Comparison of ENCODE assay signal across 1 cellular context in the genomic region with DNA sequence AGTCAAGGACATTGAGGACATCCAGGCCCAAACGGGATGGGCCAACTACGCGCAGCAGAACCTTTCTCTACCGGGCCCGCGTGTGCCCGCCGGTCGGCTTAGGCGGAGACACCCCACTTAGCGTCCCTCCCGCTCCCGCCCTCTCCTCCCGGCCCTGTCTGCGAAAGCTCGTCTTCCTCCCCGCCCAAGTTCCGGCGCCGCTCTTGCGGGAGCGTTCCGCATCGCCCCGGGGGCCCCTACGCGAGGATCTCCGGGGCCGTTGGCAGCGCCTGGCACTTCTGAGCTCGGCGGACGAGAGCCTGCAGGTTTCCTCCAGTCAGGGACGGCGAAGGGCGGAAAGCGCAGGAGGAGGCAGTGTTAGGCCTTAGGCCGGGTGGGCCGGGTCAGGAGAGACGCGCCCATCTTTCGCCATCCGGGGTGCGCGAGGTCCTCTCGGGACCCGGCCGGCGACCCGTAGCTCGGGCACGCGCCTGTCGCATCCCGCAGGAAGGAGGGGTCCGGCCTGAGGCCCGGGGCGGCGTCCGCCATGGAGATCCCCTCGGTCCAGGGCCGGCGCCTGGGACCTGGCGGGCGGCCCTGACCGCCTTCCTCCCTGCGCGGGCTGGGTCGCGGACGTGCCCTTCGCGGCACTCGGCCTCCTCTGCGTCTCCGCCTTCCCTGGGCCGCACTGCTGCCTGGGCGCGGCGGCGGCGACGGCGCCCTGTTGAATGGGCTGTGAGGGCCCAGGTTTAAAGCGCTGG.
TF ChIP-seq lines count a peak whose summit lies in the region.

TSS of gene FEM1B (plus strand) at position 141 of the 740 bp plus-strand sequence. CDS start 673 bp downstream, outside the sequence.

TF ChIP-seq in HepG2, 621 proteins besides CTCF, POLR2A, EP300 and RAD21 (continued from another document):
- TF ChIP-seq MYNN (CRISPR knock-in tag; IDR thresholded peaks at IDR 0.05; ENCODE audit: low read depth) = no peak
- TF ChIP-seq ZMYM4 (CRISPR knock-in tag; IDR thresholded peaks at IDR 0.05) = peak; percentile 89
- peak; percentile 95 for TF ChIP-seq ZNF883 (CRISPR knock-in tag; IDR thresholded peaks at IDR 0.05; ENCODE audit: not compliant biosample characterization)
- TF ChIP-seq PAX8 (CRISPR knock-in tag; IDR thresholded peaks at IDR 0.05; ENCODE audit: borderline replicate concordance) = no peak; the same call in 1 of the 2 replicates
- TF ChIP-seq FOXJ3 (CRISPR knock-in tag; IDR thresholded peaks at IDR 0.05; ENCODE audit: borderline replicate concordance) = peak; percentile 22; the same call in 1 of the 2 replicates
- TF ChIP-seq ZNF281 (CRISPR knock-in tag; IDR thresholded peaks at IDR 0.05; ENCODE audit: borderline replicate concordance) = peak; percentile 46
- TF ChIP-seq, protein P1, sequence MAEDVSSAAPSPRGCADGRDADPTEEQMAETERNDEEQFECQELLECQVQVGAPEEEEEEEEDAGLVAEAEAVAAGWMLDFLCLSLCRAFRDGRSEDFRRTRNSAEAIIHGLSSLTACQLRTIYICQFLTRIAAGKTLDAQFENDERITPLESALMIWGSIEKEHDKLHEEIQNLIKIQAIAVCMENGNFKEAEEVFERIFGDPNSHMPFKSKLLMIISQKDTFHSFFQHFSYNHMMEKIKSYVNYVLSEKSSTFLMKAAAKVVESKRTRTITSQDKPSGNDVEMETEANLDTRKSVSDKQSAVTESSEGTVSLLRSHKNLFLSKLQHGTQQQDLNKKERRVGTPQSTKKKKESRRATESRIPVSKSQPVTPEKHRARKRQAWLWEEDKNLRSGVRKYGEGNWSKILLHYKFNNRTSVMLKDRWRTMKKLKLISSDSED (CRISPR knock-in tag; IDR thresholded peaks at IDR 0.05) = peak; percentile 21; the same call in 1 of the 2 replicates
- TF ChIP-seq, protein P2, sequence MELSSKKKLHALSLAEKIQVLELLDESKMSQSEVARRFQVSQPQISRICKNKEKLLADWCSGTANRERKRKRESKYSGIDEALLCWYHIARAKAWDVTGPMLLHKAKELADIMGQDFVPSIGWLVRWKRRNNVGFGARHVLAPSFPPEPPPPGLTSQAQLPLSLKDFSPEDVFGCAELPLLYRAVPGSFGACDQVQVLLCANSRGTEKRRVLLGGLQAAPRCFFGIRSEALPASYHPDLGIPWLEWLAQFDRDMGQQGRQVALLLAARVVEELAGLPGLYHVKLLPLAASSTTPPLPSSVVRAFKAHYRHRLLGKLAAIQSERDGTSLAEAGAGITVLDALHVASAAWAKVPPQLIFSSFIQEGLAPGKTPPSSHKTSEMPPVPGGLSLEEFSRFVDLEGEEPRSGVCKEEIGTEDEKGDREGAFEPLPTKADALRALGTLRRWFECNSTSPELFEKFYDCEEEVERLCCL (CRISPR knock-in tag; IDR thresholded peaks at IDR 0.05; ENCODE audit: borderline replicate concordance) = peak; percentile 92
- no peak for TF ChIP-seq TCF12 (IDR thresholded peaks at IDR 0.05)
- peak; percentile 80 for TF ChIP-seq TCF12 (CRISPR knock-in tag; IDR thresholded peaks at IDR 0.05)
- no peak for TF ChIP-seq CBX2 (IDR thresholded peaks at IDR 0.05; ENCODE audit: low read depth, low read length)
- no peak for TF ChIP-seq CBX2 (CRISPR knock-in tag; IDR thresholded peaks at IDR 0.05; ENCODE audit: low read depth)
- TF ChIP-seq GPN1 (CRISPR knock-in tag; IDR thresholded peaks at IDR 0.05; ENCODE audit: borderline replicate concordance) = no peak
- no peak for TF ChIP-seq PHB2 (IDR thresholded peaks at IDR 0.05; ENCODE audit: partially characterized antibody)
- TF ChIP-seq ZNF292 (CRISPR knock-in tag; IDR thresholded peaks at IDR 0.05; ENCODE audit: borderline replicate concordance, low read depth) = peak; percentile 81
- TF ChIP-seq, protein P3, sequence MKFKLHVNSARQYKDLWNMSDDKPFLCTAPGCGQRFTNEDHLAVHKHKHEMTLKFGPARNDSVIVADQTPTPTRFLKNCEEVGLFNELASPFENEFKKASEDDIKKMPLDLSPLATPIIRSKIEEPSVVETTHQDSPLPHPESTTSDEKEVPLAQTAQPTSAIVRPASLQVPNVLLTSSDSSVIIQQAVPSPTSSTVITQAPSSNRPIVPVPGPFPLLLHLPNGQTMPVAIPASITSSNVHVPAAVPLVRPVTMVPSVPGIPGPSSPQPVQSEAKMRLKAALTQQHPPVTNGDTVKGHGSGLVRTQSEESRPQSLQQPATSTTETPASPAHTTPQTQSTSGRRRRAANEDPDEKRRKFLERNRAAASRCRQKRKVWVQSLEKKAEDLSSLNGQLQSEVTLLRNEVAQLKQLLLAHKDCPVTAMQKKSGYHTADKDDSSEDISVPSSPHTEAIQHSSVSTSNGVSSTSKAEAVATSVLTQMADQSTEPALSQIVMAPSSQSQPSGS (CRISPR knock-in tag; IDR thresholded peaks at IDR 0.05) = peak; percentile 87
- TF ChIP-seq BRCA1 (CRISPR knock-in tag; IDR thresholded peaks at IDR 0.05) = peak; percentile 91
- peak; percentile 61; the same call in 1 of the 2 replicates for TF ChIP-seq ZSCAN20 (CRISPR knock-in tag; IDR thresholded peaks at IDR 0.05; ENCODE audit: borderline replicate concordance)
- peak; percentile 95 for TF ChIP-seq ZNF772 (CRISPR knock-in tag; IDR thresholded peaks at IDR 0.05)
- peak; percentile 87 for TF ChIP-seq NR2C2 (CRISPR knock-in tag; IDR thresholded peaks at IDR 0.05; ENCODE audit: borderline replicate concordance)
- peak; percentile 22; the same call in 1 of the 2 replicates for TF ChIP-seq NR0B2 (CRISPR knock-in tag; IDR thresholded peaks at IDR 0.05)
- TF ChIP-seq ARNTL (CRISPR knock-in tag; IDR thresholded peaks at IDR 0.05) = peak; percentile 68; the same call in 1 of the 2 replicates
- no peak for TF ChIP-seq CC2D1A (CRISPR knock-in tag; IDR thresholded peaks at IDR 0.05)
- no peak for TF ChIP-seq DZIP1 (CRISPR knock-in tag; IDR thresholded peaks at IDR 0.05)
- peak; percentile 80 for TF ChIP-seq PHF5A (CRISPR knock-in tag; IDR thresholded peaks at IDR 0.05; ENCODE audit: low read depth, unreplicated experiment)
TF ChIP-seq in HepG2: peak in this region for 385.
